Comparison of ENCODE assay signal across 12 cellular contexts in genomic region chr19:48481846-48482639, GRCh38. TPM values are rescaled to one million over a fixed set of nuclear protein-coding genes. Genes with fewer than 3 reads are reported as not detected.
DNase-seq lines count a peak whose midpoint lies in the region; ATAC-seq and TF ChIP-seq lines count a peak whose summit lies in the region.
"Had no signal": no experiment of that assay in that cellular context is flagged by ENCODE, and none has a peak within 500 bp of the region (broad histone marks: within the 10 kb centered on the region; RNA-seq: fewer than 3 reads in every experiment).

No MANE protein-coding gene starts in this region.

- H3K9me3 Mint-ChIP-seq in CD4-positive, CD25-positive, alpha-beta regulatory T cell, result no peaks in the 10 kb centered on the region
- H3K9me3 Mint-ChIP-seq: stimulated activated memory B cell treated with anti-CD40 and anti-IgM and Interleukin-4, amounts not matched to agents 10 μg/mL and 1 μg/mL and 100 μg/mL, for 72 hours had no signal

- peaks cover 11% of the 10 kb centered on the region for H3K4me1 ChIP-seq in CD4-positive, CD25-positive, alpha-beta regulatory T cell (ENCODE audit: control insufficient read depth, insufficient read depth, low read length, poor library complexity, severe bottlenecking)
- peaks cover 25 to 32% (median 27%) of the 10 kb centered on the region in 4 donors for H3K4me1 ChIP-seq in esophagus muscularis mucosa

- peaks cover 3% of the 10 kb centered on the region for H3K36me3 Mint-ChIP-seq in CD4-positive, CD25-positive, alpha-beta regulatory T cell

- in situ Hi-C loops in SK-MEL-5 (cut with HindIII; ENCODE audit: low pct_unique_long_range_greater_than_20kb, low sequenced_read_pairs), result no loop called here

- H3K4me3 Mint-ChIP-seq in CD4-positive, CD25-positive, alpha-beta regulatory T cell, result peak overlapping the region in 3 of 4 donors; percentile 80 to 87 (median 83)

- ATAC-seq in CD4-positive, CD25-positive, alpha-beta regulatory T cell (ENCODE audit: low read depth in 2 of 2), result no peak
- no peak for ATAC-seq in HG03521 (IDR thresholded peaks at IDR 0.05; ENCODE audit: unreplicated experiment)
- no peak for ATAC-seq in GM21447 (IDR thresholded peaks at IDR 0.05; ENCODE audit: unreplicated experiment)
- ATAC-seq: body of pancreas; stimulated activated memory B cell treated with anti-CD40 and anti-IgM and Interleukin-4, amounts not matched to agents 10 μg/mL and 1 μg/mL and 100 μg/mL, for 72 hours had no signal

- TF ChIP-seq POLR2A in esophagus muscularis mucosa (IDR thresholded peaks at IDR 0.05; ENCODE audit: low read depth), result no peak
- no peak for TF ChIP-seq POLR2A in lower leg skin (IDR thresholded peaks at IDR 0.05)

- H3K27me3 Mint-ChIP-seq in CD4-positive, CD25-positive, alpha-beta regulatory T cell, result no peaks in the 10 kb centered on the region

- no peaks in the 10 kb centered on the region for H3K36me3 ChIP-seq in CD4-positive, CD25-positive, alpha-beta regulatory T cell (ENCODE audit: control insufficient read depth, insufficient read depth, low read length)
- H3K36me3 ChIP-seq in esophagus muscularis mucosa, result peaks cover 15 to 24% (median 24%) of the 10 kb centered on the region in 4 donors

- TF ChIP-seq CTCF in 22Rv1 (IDR thresholded peaks at IDR 0.05), result no peak
- no peak for TF ChIP-seq CTCF in esophagus muscularis mucosa (IDR thresholded peaks at IDR 0.05)
- TF ChIP-seq CTCF in lower leg skin (IDR thresholded peaks at IDR 0.05), result no peak

- H3K4me1 Mint-ChIP-seq in CD4-positive, CD25-positive, alpha-beta regulatory T cell, result peaks cover 0 to 26% (median 10%) of the 10 kb centered on the region in 4 donors

- H3K9me3 ChIP-seq in CD4-positive, CD25-positive, alpha-beta regulatory T cell (ENCODE audit: control insufficient read depth in 2 of 2, low read length in 2 of 2), result no peaks in the 10 kb centered on the region
- H3K9me3 ChIP-seq in esophagus muscularis mucosa, result no peaks in the 10 kb centered on the region
- H3K9me3 ChIP-seq: body of pancreas had no signal

- 72% methylated on average over 7 of the region's 7 CpGs for WGBS in esophagus muscularis mucosa
- WGBS in lower leg skin, 2 donors, result 43 to 52% methylated on average over 7 of the region's 7 CpGs

- peak overlapping the region; percentile 77 for H3K27ac ChIP-seq in 22Rv1
- H3K27ac ChIP-seq in CD4-positive, CD25-positive, alpha-beta regulatory T cell (ENCODE audit: insufficient read depth, low read length, poor library complexity, severe bottlenecking), result no peak overlapping the region
- H3K27ac ChIP-seq in esophagus muscularis mucosa (replicated peaks in 1 of 4), result peak overlapping the region; percentile 38 to 95 (median 91)

- peak overlapping the region; percentile 31 to 75 (median 60) for H3K27ac Mint-ChIP-seq in CD4-positive, CD25-positive, alpha-beta regulatory T cell

- H3K4me3 ChIP-seq in CD4-positive, CD25-positive, alpha-beta regulatory T cell (ENCODE audit: low read depth, low read length), result no peak overlapping the region
- no peak overlapping the region for H3K4me3 ChIP-seq in esophagus muscularis mucosa
- no peak overlapping the region for H3K4me3 ChIP-seq in lower leg skin (ENCODE audit: low read depth, poor library complexity, severe bottlenecking)
- H3K4me3 ChIP-seq: body of pancreas had no signal

- no peak for DNase-seq in CD4-positive, CD25-positive, alpha-beta regulatory T cell
- DNase-seq in SK-MEL-5 (ENCODE audit: low read depth, low spot score) (peak; percentile 23), esophagus muscularis mucosa (ENCODE audit: extremely low spot score) (no peak), NCI-H187 treated with DMSO at 0.1 percent for 48 hours (lab: John Stamatoyannopoulos, UW) (no peak), lower leg skin (ENCODE audit: low spot score in 2 of 2) (no peak)
- DNase-seq: body of pancreas, NCI-H146, RPMI8226 had no signal

- no peak for TF ChIP-seq EP300 in esophagus muscularis mucosa (IDR thresholded peaks at IDR 0.05)

- intact Hi-C loops in esophagus muscularis mucosa (cut with DNase I) (no loop called here), lower leg skin (cut with DNase I; ENCODE audit: low total_unique reads) (no loop called here)

- no peaks in the 10 kb centered on the region for H3K27me3 ChIP-seq in CD4-positive, CD25-positive, alpha-beta regulatory T cell (ENCODE audit: control insufficient read depth, insufficient read depth, low read length)
- no peaks in the 10 kb centered on the region for H3K27me3 ChIP-seq in esophagus muscularis mucosa
- H3K27me3 ChIP-seq: body of pancreas had no signal

RNA-seq across cellular contexts. Expression of gene CYTH2, which starts 12.9 kb away (rescaled TPM):
- total RNA-seq in CD4-positive, CD25-positive, alpha-beta regulatory T cell, result 46.7 TPM
- polyA plus RNA-seq in CD4-positive, CD25-positive, alpha-beta regulatory T cell, result 10 to 100 TPM; 24.2 to 35.0 (median 30.2) TPM
- total RNA-seq in SK-MEL-5 (2014; rRNA removed; shearing (Covaris generic)), result 39.5 and 41.0 TPM in 2 replicates
- 47.9 and 56.4 TPM in 2 replicates for polyA plus RNA-seq in SK-MEL-5 (2015; cell fraction: cytosol; rRNA removed)
- 46.7 and 66.7 TPM in 2 replicates for polyA plus RNA-seq in SK-MEL-5 (2015; cell fraction: nucleus; rRNA removed)
- total RNA-seq in esophagus muscularis mucosa (10 to 100 TPM; 40.1 to 50.7 (median 48.4) TPM), lower leg skin (100 to 1,000 TPM in 1 of 4 donors, 10 to 100 TPM in 3; 67.7 to 162 (median 78.2) TPM)

RNA-seq across cellular contexts. Expression of gene KCNJ14, which starts 26.7 kb away (rescaled TPM):
- total RNA-seq in CD4-positive, CD25-positive, alpha-beta regulatory T cell, result 2.2 TPM
- polyA plus RNA-seq in CD4-positive, CD25-positive, alpha-beta regulatory T cell, result under 1 TPM in 3 of 4 donors, not detected in 1; 0.03 to 0.28 (median 0.18) TPM
- total RNA-seq in SK-MEL-5 (2014; rRNA removed; shearing (Covaris generic)), result 0.58 and 0.64 TPM in 2 replicates
- 1.2 and 1.3 TPM in 2 replicates for polyA plus RNA-seq in SK-MEL-5 (2015; cell fraction: cytosol; rRNA removed)
- polyA plus RNA-seq in SK-MEL-5 (2015; cell fraction: nucleus; rRNA removed), result 3.0 and 4.2 TPM in 2 replicates
- total RNA-seq in esophagus muscularis mucosa (under 1 TPM; 0.42 to 0.86 (median 0.51) TPM), lower leg skin (1 to 10 TPM in 3 of 4 donors, under 1 TPM in 1; 0.86 to 4.7 (median 1.4) TPM)

RNA-seq across cellular contexts. Expression of gene LMTK3, which starts 29.6 kb away (rescaled TPM):
- 6.3 TPM for total RNA-seq in CD4-positive, CD25-positive, alpha-beta regulatory T cell
- polyA plus RNA-seq in CD4-positive, CD25-positive, alpha-beta regulatory T cell, result not detected
- total RNA-seq in SK-MEL-5 (2014; rRNA removed; shearing (Covaris generic)), result not detected in 2 replicates
- 0.10 TPM in 1 of 2 replicates, not detected in the other for polyA plus RNA-seq in SK-MEL-5 (2015; cell fraction: cytosol; rRNA removed)
- polyA plus RNA-seq in SK-MEL-5 (2015; cell fraction: nucleus; rRNA removed), result not detected in 2 replicates
- total RNA-seq in esophagus muscularis mucosa (under 1 TPM; 0.17 to 0.57 (median 0.37) TPM), lower leg skin (1 to 10 TPM; 5.3 to 6.7 (median 5.8) TPM)

RNA-seq across cellular contexts. Expression of gene GRWD1, which starts 36.3 kb away (rescaled TPM):
- 29.0 TPM for total RNA-seq in CD4-positive, CD25-positive, alpha-beta regulatory T cell
- 10 to 100 TPM; 33.9 to 52.9 (median 43.1) TPM for polyA plus RNA-seq in CD4-positive, CD25-positive, alpha-beta regulatory T cell
- total RNA-seq in SK-MEL-5 (2014; rRNA removed; shearing (Covaris generic)), result 43.7 and 44.4 TPM in 2 replicates
- 58.5 and 60.0 TPM in 2 replicates for polyA plus RNA-seq in SK-MEL-5 (2015; cell fraction: cytosol; rRNA removed)
- polyA plus RNA-seq in SK-MEL-5 (2015; cell fraction: nucleus; rRNA removed), result 10.4 and 14.9 TPM in 2 replicates
- total RNA-seq in esophagus muscularis mucosa (10 to 100 TPM; 19.5 to 42.9 (median 31.7) TPM), lower leg skin (10 to 100 TPM; 33.3 to 44.4 (median 39.3) TPM)
